Comparison of ENCODE assay signal across 17 cellular contexts in genomic region chr21:40754466-40754865, GRCh38.
DNase-seq lines count a peak whose midpoint lies in the region; ATAC-seq and TF ChIP-seq lines count a peak whose summit lies in the region.
"Had no signal": no experiment of that assay in that cellular context is flagged by ENCODE, and none has a peak within 500 bp of the region (broad histone marks: within the 10 kb centered on the region; RNA-seq: fewer than 3 reads in every experiment).

No MANE protein-coding gene starts in this region.

- H3K4me3 ChIP-seq in Peyer's patch, result no peak overlapping the region
- H3K4me3 ChIP-seq: SJSA1 had no signal

- TF ChIP-seq POLR2A in Peyer's patch (IDR thresholded peaks at IDR 0.05), result no peak

- no peaks in the 10 kb centered on the region for H3K27me3 ChIP-seq in Peyer's patch
- H3K27me3 ChIP-seq: SJSA1 had no signal

- intact Hi-C loops in Right ventricle myocardium superior (cut with DNase I), result no loop called here
- intact Hi-C loops in cardiac septum (cut with DNase I), result no loop called here

- no peaks in the 10 kb centered on the region for H3K9me3 ChIP-seq in Peyer's patch

- ATAC-seq in Right ventricle myocardium superior (ENCODE audit: poor library complexity) (peak; percentile 89), HG02642 (IDR thresholded peaks at IDR 0.05; ENCODE audit: poor library complexity, unreplicated experiment) (no peak)

- no peaks in the 10 kb centered on the region for H3K36me3 ChIP-seq in Peyer's patch
- H3K36me3 ChIP-seq: SJSA1 had no signal

- no peak overlapping the region for H3K27ac ChIP-seq in Peyer's patch
- H3K27ac ChIP-seq: RWPE1, SJSA1 had no signal

- no peaks in the 10 kb centered on the region for H3K4me1 ChIP-seq in Peyer's patch
- H3K4me1 ChIP-seq: SJSA1 had no signal

- no peak for TF ChIP-seq CTCF in Peyer's patch (IDR thresholded peaks at IDR 0.05)

- DNase-seq in Right ventricle myocardium superior (no peak), cardiac septum (ENCODE audit: low spot score) (no peak), NCI-H1436 (lab: John Stamatoyannopoulos, UW) (peak; percentile 30), RPMI8226 (peak; percentile 69), Peyer's patch (no peak)
- no peak for DNase-seq in activated effector memory CD4-positive, alpha-beta T cell treated with Interleukin-2 at 50 U/mL for 16 hours
- DNase-seq: ACHN, AML-193, EL, HFFc6, IMR-90, Kasumi-1, MM.1S, NCI-H1694 had no signal

Comparison
In these comparisons a context has a peak if more than half of its experiments do, and no peak if none do; other contexts are left out.
1. DNase-seq: peak in NCI-H1436 (single experiment) and RPMI8226 (single experiment); none in Right ventricle myocardium superior (single experiment), cardiac septum (single experiment), Peyer's patch (0 of 3) and activated effector memory CD4-positive, alpha-beta T cell treated with Interleukin-2 at 50 U/mL for 16 hours (single experiment).